17 cellular contexts compared by ENCODE assay signal in the genomic region with DNA sequence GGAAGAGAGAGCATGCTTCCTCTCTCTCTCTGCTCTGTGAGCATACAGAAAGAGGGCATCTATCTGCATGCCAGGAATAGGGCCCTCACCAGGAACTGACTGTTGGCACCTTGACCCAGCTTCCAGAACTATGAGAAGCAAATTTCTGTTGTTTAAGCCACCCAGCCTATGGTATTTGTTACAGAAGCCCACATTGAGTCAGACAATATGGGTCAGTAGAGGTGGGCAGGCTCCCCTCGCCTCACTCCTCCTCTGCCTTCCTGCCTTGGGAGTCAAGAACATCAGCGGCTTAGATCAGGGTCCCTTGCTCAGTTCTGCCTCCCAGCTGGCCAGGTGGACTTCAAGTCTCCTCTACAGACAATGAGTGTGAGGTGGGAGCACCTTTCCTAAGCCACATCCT.
"Had no signal": no experiment of that assay in that cellular context is flagged by ENCODE, and none has a peak within 500 bp of the region (broad histone marks: within the 10 kb centered on the region; RNA-seq: fewer than 3 reads in every experiment).

No MANE protein-coding gene starts in this region.

- H3K9me3 ChIP-seq: gastroesophageal sphincter had no signal

- H3K9me3 Mint-ChIP-seq: effector memory CD8-positive, alpha-beta T cell had no signal

- H3K4me1 Mint-ChIP-seq: naive B cell; stimulated activated naive B cell treated with anti-CD40 and anti-IgM and Interleukin-4, amounts not matched to agents 10 μg/mL and 1 μg/mL and 100 μg/mL, for 72 hours; WTC11 had no signal

- H3K27ac ChIP-seq: gastroesophageal sphincter, heart right ventricle had no signal

- ATAC-seq: effector memory CD8-positive, alpha-beta T cell; gastroesophageal sphincter; heart right ventricle; stimulated activated naive B cell treated with anti-CD40 and anti-IgM and Interleukin-4, amounts not matched to agents 10 μg/mL and 1 μg/mL and 100 μg/mL, for 72 hours; WTC11 had no signal

- H3K4me3 ChIP-seq: gastroesophageal sphincter, heart right ventricle, lung had no signal

- H3K36me3 Mint-ChIP-seq: activated naive CD8-positive, alpha-beta T cell treated with anti-CD3 and anti-CD28 coated beads for 36 hours; brain; stimulated activated naive B cell treated with anti-CD40 and anti-IgM and Interleukin-4, amounts not matched to agents 10 μg/mL and 1 μg/mL and 100 μg/mL, for 72 hours; WTC11 had no signal

- H3K27me3 ChIP-seq: gastroesophageal sphincter, heart right ventricle had no signal

- DNase-seq: activated CD4-positive, alpha-beta T cell treated with anti-CD3 and anti-CD28 coated beads for 48 hours; activated CD8-positive, alpha-beta memory T cell treated with anti-CD3 and anti-CD28 coated beads for 24 hours; activated gamma-delta T cell treated with Interleukin-2 at 50 U/mL for 16 hours; activated naive CD8-positive, alpha-beta T cell treated with anti-CD3 and anti-CD28 coated beads for 36 hours; amygdala; cerebellar nuclear complex; effector memory CD8-positive, alpha-beta T cell; heart right ventricle; naive B cell; stimulated activated CD4-positive, alpha-beta T cell treated with anti-CD3 and anti-CD28 coated beads, Interleukin-2, amount 100 ng/mL, for 48 hours; stimulated activated naive B cell treated with anti-CD40 and anti-IgM and Interleukin-4, amounts not matched to agents 10 μg/mL and 1 μg/mL and 100 μg/mL, for 72 hours; SW 1271 had no signal

- H3K27ac Mint-ChIP-seq: activated naive CD8-positive, alpha-beta T cell treated with anti-CD3 and anti-CD28 coated beads for 36 hours; brain; dendritic cell treated with granulocyte-macrophage colony-stimulating factor and Interleukin-4, amounts not matched to agents 40 ng/mL and 50 ng/mL, for 4 days; effector memory CD8-positive, alpha-beta T cell; naive B cell; stimulated activated naive B cell treated with anti-CD40 and anti-IgM and Interleukin-4, amounts not matched to agents 10 μg/mL and 1 μg/mL and 100 μg/mL, for 72 hours; WTC11 had no signal

- H3K36me3 ChIP-seq: gastroesophageal sphincter, heart right ventricle had no signal

- H3K4me1 ChIP-seq: gastroesophageal sphincter had no signal

- H3K4me3 Mint-ChIP-seq: activated naive CD8-positive, alpha-beta T cell treated with anti-CD3 and anti-CD28 coated beads for 36 hours; brain; dendritic cell treated with granulocyte-macrophage colony-stimulating factor and Interleukin-4, amounts not matched to agents 40 ng/mL and 50 ng/mL, for 4 days; effector memory CD8-positive, alpha-beta T cell; naive B cell; stimulated activated naive B cell treated with anti-CD40 and anti-IgM and Interleukin-4, amounts not matched to agents 10 μg/mL and 1 μg/mL and 100 μg/mL, for 72 hours; WTC11 had no signal
